ENCODE assay signal across 32 cellular contexts in the genomic region with DNA sequence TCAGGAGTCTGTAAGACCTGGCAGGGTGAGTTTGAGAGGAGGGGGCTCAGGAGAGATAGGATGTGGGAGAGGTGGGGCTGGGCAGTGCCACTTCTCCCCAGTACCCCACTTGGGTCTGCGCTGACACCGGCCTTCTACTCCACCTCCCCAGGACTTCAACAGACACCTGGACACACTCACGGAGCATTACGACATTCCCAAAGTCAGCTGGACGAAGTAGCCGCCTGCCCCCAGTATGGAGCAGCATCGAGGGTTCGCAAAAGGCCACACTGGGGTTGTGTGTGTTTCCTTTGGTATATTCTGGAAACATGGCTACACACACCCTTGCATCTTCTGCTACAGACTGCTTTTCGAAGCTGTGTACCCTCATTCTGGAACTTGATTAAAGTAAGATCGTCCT. TPM values are rescaled to one million over a fixed set of nuclear protein-coding genes. Genes with fewer than 3 reads are reported as not detected.
"Had no signal": no experiment of that assay in that cellular context is flagged by ENCODE, and none has a peak within 500 bp of the region (broad histone marks: within the 10 kb centered on the region; RNA-seq: fewer than 3 reads in every experiment).

No MANE protein-coding gene starts in this region.

- H3K4me3 Mint-ChIP-seq: effector memory CD8-positive, alpha-beta T cell; immature natural killer cell; memory B cell; stimulated activated memory B cell treated with anti-CD40 and anti-IgM and Interleukin-4, amounts not matched to agents 10 μg/mL and 1 μg/mL and 100 μg/mL, for 72 hours had no signal

- FAIRE-seq: endometrium, pancreas, urothelium cell line had no signal

- ATAC-seq: effector memory CD8-positive, alpha-beta T cell; left lobe of liver; mucosa of descending colon; pancreas; sciatic nerve; stimulated activated memory B cell treated with anti-CD40 and anti-IgM and Interleukin-4, amounts not matched to agents 10 μg/mL and 1 μg/mL and 100 μg/mL, for 72 hours; stimulated activated naive CD8-positive, alpha-beta T cell treated with anti-CD3 and anti-CD28 coated beads, Interleukin-15, Interleukin-2, amounts not matched to agents 100 U/mL and 50 U/mL, for 24 hours had no signal

- H3K27ac Mint-ChIP-seq: effector memory CD8-positive, alpha-beta T cell; memory B cell; nephron; progenitor cell of endocrine pancreas; stimulated activated memory B cell treated with anti-CD40 and anti-IgM and Interleukin-4, amounts not matched to agents 10 μg/mL and 1 μg/mL and 100 μg/mL, for 72 hours had no signal

- H3K27me3 Mint-ChIP-seq: effector memory CD8-positive, alpha-beta T cell; memory B cell; naive B cell; progenitor cell of endocrine pancreas; stimulated activated memory B cell treated with anti-CD40 and anti-IgM and Interleukin-4, amounts not matched to agents 10 μg/mL and 1 μg/mL and 100 μg/mL, for 72 hours had no signal

- DNase-seq: cortex of kidney; effector memory CD8-positive, alpha-beta T cell; erythroblast; esophagus squamous epithelium; foreskin melanocyte; hypothalamus; immature natural killer cell; islet precursor cell; kidney glomerular epithelial cell; mucosa of descending colon; naive B cell; nucleus accumbens; stimulated activated CD4-positive, alpha-beta T cell treated with anti-CD3 and anti-CD28 coated beads, Interleukin-4, amount 100 ng/mL, for 4 hours; stimulated activated naive CD8-positive, alpha-beta T cell treated with anti-CD3 and anti-CD28 coated beads, Interleukin-15, Interleukin-2, amounts not matched to agents 100 U/mL and 50 U/mL, for 24 hours; substantia nigra; upper lobe of left lung had no signal

- H3K9me3 Mint-ChIP-seq: effector memory CD8-positive, alpha-beta T cell; immature natural killer cell; memory B cell; naive B cell; nephron; stimulated activated memory B cell treated with anti-CD40 and anti-IgM and Interleukin-4, amounts not matched to agents 10 μg/mL and 1 μg/mL and 100 μg/mL, for 72 hours had no signal

- H3K27ac ChIP-seq: esophagus squamous epithelium, pancreas, right atrium auricular region, thoracic aorta, tibial nerve, upper lobe of left lung had no signal

- H3K9me3 ChIP-seq: esophagus squamous epithelium, mucosa of descending colon, pancreas, right atrium auricular region, thoracic aorta, tibial nerve, upper lobe of left lung had no signal

- H3K27me3 ChIP-seq: esophagus squamous epithelium, pancreas, right atrium auricular region, tibial nerve, upper lobe of left lung had no signal

- H3K4me3 ChIP-seq: esophagus squamous epithelium, lung, mucosa of descending colon, pancreas, right atrium auricular region, smooth muscle cell, thoracic aorta, tibial nerve, upper lobe of left lung had no signal

RNA-seq across cellular contexts. Expression of a gene that starts 17.4 kb away (rescaled TPM):
- total RNA-seq: dermis microvascular lymphatic vessel endothelial cell, esophagus squamous epithelium, left lobe of liver, liver, lung, mucosa of descending colon, pancreas, progenitor cell of endocrine pancreas, right atrium auricular region, sciatic nerve, smooth muscle cell, thoracic aorta, tibial nerve, upper lobe of left lung had no signal
- polyA plus RNA-seq: immature natural killer cell, liver, pancreas, smooth muscle cell had no signal

RNA-seq across cellular contexts. Expression of a gene that starts 47.3 kb away (rescaled TPM):
- total RNA-seq: dermis microvascular lymphatic vessel endothelial cell, smooth muscle cell had no signal
